ENCODE assay signal across 22 cellular contexts in genomic region chr7:133980794-133981193, GRCh38.
DNase-seq lines count a peak whose midpoint lies in the region; ATAC-seq, FAIRE-seq and TF ChIP-seq lines count a peak whose summit lies in the region.
"Had no signal": no experiment of that assay in that cellular context is flagged by ENCODE, and none has a peak within 500 bp of the region (broad histone marks: within the 10 kb centered on the region; RNA-seq: fewer than 3 reads in every experiment).

No MANE protein-coding gene starts in this region.

- H3K27ac ChIP-seq in WERI-Rb-1 (peak overlapping the region; percentile 71), ovary (no peak overlapping the region)
- H3K27ac ChIP-seq: A549, GM23248, SK-N-MC had no signal

- no peak overlapping the region for H3K4me3 ChIP-seq in WERI-Rb-1 (ENCODE audit: low read depth, low read length)
- H3K4me3 ChIP-seq in ovary = no peak overlapping the region
- H3K4me3 ChIP-seq: A549, GM23248, MG63, SK-N-MC had no signal

- intact Hi-C loops in ovary (cut with DNase I) = no loop called here

- no peak for DNase-seq in D721Med (ENCODE audit: insufficient read length, low spot score)
- DNase-seq in NCI-H1417 treated with DMSO at 0.1 percent for 48 hours (lab: John Stamatoyannopoulos, UW) = peak; percentile 49
- peak; percentile 80 for DNase-seq in WERI-Rb-1
- peak; percentile 28 for DNase-seq in retina
- DNase-seq in ovary = no peak
- DNase-seq in amygdala (lab: John Stamatoyannopoulos, UW) = no peak
- DNase-seq: C1 segment of cervical spinal cord; CD8-positive, alpha-beta T cell; GM23248; H7; KBM-7; MG63; NCI-H187 treated with DMSO at 0.1 percent for 48 hours; NCI-H2107; NCI-H446 treated with DMSO at 0.1 percent for 48 hours; NCI-H526; SIG-M5 had no signal

- 93 to 98% (median 96%) methylated on average over 1 of the region's 1 CpG for WGBS in ovary, 3 donors

- TF ChIP-seq POLR2A in ovary (IDR thresholded peaks at IDR 0.05) = no peak

- no peaks in the 10 kb centered on the region for H3K36me3 ChIP-seq in WERI-Rb-1
- no peaks in the 10 kb centered on the region for H3K36me3 ChIP-seq in ovary
- H3K36me3 ChIP-seq: MG63 had no signal

- FAIRE-seq in D721Med (lab: Jason Lieb, UNC) = peak; percentile 78
- FAIRE-seq: A549, HTR-8/SVneo, RCC 7860 had no signal

- H3K4me1 ChIP-seq in ovary (ENCODE audit: insufficient read depth) = no peaks in the 10 kb centered on the region
- H3K4me1 ChIP-seq: A549 had no signal

- no peak for ATAC-seq in GM19023 (IDR thresholded peaks at IDR 0.05; ENCODE audit: unreplicated experiment)
- ATAC-seq: A549; CD8-positive, alpha-beta T cell had no signal

- no peak for TF ChIP-seq EP300 in ovary (IDR thresholded peaks at IDR 0.05)

- H3K9me3 ChIP-seq in WERI-Rb-1 (ENCODE audit: severe bottlenecking) (peaks cover 2% of the 10 kb centered on the region), ovary (no peaks in the 10 kb centered on the region)
- H3K9me3 ChIP-seq: A549, MG63 had no signal

- no peak for TF ChIP-seq CTCF in D721Med (IDR thresholded peaks at IDR 0.05; ENCODE audit: insufficient read depth, missing control alignments)
- TF ChIP-seq CTCF in WERI-Rb-1 (IDR thresholded peaks at IDR 0.05; ENCODE audit: low read depth, low read length) = no peak
- TF ChIP-seq CTCF in ovary (IDR thresholded peaks at IDR 0.05) = no peak

- H3K27me3 ChIP-seq in WERI-Rb-1 (ENCODE audit: insufficient read depth, low read depth, severe bottlenecking) = no peaks in the 10 kb centered on the region
- H3K27me3 ChIP-seq in ovary = no peaks in the 10 kb centered on the region
- H3K27me3 ChIP-seq: MG63 had no signal

Comparison
In these comparisons a context has a peak if more than half of its experiments do, and no peak if none do; other contexts are left out.
1. DNase-seq: peak in NCI-H1417 treated with DMSO at 0.1 percent for 48 hours (single experiment), WERI-Rb-1 (single experiment) and retina (single experiment); none in D721Med (single experiment), ovary (0 of 5) and amygdala (0 of 56).